Comparison of ENCODE assay signal across 1 cellular context in genomic region chr2:112474844-112475486, GRCh38.
A peak's percentile ranks its signal among the peaks of the same experiment; 100 is the strongest.
TF ChIP-seq lines count a peak whose summit lies in the region.

No MANE protein-coding gene starts in this region.

TF ChIP-seq in HepG2, 621 proteins besides CTCF, POLR2A, EP300 and RAD21 (continued from another document):
- TF ChIP-seq ZNF580 (CRISPR knock-in tag; IDR thresholded peaks at IDR 0.05; ENCODE audit: borderline replicate concordance, low read depth) (peak; percentile 37; the same call in 1 of the 2 replicates), DNMT1 (CRISPR knock-in tag; IDR thresholded peaks at IDR 0.05) (no peak), HNF4A (CRISPR knock-in tag; IDR thresholded peaks at IDR 0.05) (peak; percentile 65; the same call in 1 of the 2 replicates), ZFYVE20 (CRISPR knock-in tag; IDR thresholded peaks at IDR 0.05; ENCODE audit: borderline replicate concordance, low read depth) (no peak), PATZ1 (CRISPR knock-in tag; IDR thresholded peaks at IDR 0.05) (no peak), KDM5B (CRISPR knock-in tag; IDR thresholded peaks at IDR 0.05; ENCODE audit: borderline replicate concordance) (0 out of 2 replicates have a peak, but pooled peaks have one; percentile 20), ZNF782 (CRISPR knock-in tag; IDR thresholded peaks at IDR 0.05; ENCODE audit: borderline replicate concordance) (no peak), MLX (CRISPR knock-in tag; IDR thresholded peaks at IDR 0.05) (no peak), ZNF44 (CRISPR knock-in tag; IDR thresholded peaks at IDR 0.05) (no peak), RBM39 (IDR thresholded peaks at IDR 0.05; ENCODE audit: low read depth, low read length, poor library complexity, severe bottlenecking) (no peak), RCOR2 (CRISPR knock-in tag; IDR thresholded peaks at IDR 0.05) (no peak), ZNF292 (CRISPR knock-in tag; IDR thresholded peaks at IDR 0.05; ENCODE audit: borderline replicate concordance, low read depth) (0 out of 2 replicates have a peak, but pooled peaks have one; percentile 41), ZFP36L1 (CRISPR knock-in tag; IDR thresholded peaks at IDR 0.05) (no peak), ZBTB33 (CRISPR knock-in tag; IDR thresholded peaks at IDR 0.05) (peak; percentile 65; the same call in 1 of the 2 replicates), ZNF629 (CRISPR knock-in tag; conservative IDR thresholded peaks at IDR 0.05) (0 out of 2 replicates have a peak, but pooled peaks have one; percentile 14), SALL1 (CRISPR knock-in tag; IDR thresholded peaks at IDR 0.05) (peak; percentile 57), GATAD2A (CRISPR knock-in tag; IDR thresholded peaks at IDR 0.05) (peak; percentile 15; the same call in 1 of the 2 replicates), ARID5B (CRISPR knock-in tag; IDR thresholded peaks at IDR 0.05) (0 out of 2 replicates have a peak, but pooled peaks have one; percentile 13), ZFX (CRISPR knock-in tag; IDR thresholded peaks at IDR 0.05; ENCODE audit: low read depth) (peak; percentile 30; the same call in 1 of the 2 replicates), ARNT2 (CRISPR knock-in tag; IDR thresholded peaks at IDR 0.05; ENCODE audit: low read depth) (no peak), PRDM10 (CRISPR knock-in tag; IDR thresholded peaks at IDR 0.05; ENCODE audit: low read depth) (peak; percentile 36; the same call in 1 of the 2 replicates), CREB3 (CRISPR knock-in tag; IDR thresholded peaks at IDR 0.05) (no peak), HOXA3 (CRISPR knock-in tag; IDR thresholded peaks at IDR 0.05) (0 out of 2 replicates have a peak, but pooled peaks have one; percentile 23), SAP130 (CRISPR knock-in tag; IDR thresholded peaks at IDR 0.05; ENCODE audit: low read depth) (no peak)
